In genomic region chr1:192535916-192536662, GRCh38 we compare ENCODE assay signal across 18 cellular contexts. TPM values are rescaled to one million over a fixed set of nuclear protein-coding genes. Genes with fewer than 3 reads are reported as not detected.
"Had no signal": no experiment of that assay in that cellular context is flagged by ENCODE, and none has a peak within 500 bp of the region (broad histone marks: within the 10 kb centered on the region; RNA-seq: fewer than 3 reads in every experiment).

No MANE protein-coding gene starts in this region.

- H3K9me3 Mint-ChIP-seq: effector memory CD8-positive, alpha-beta T cell; T-cell had no signal

- H3K36me3 Mint-ChIP-seq: T-cell had no signal

- DNase-seq: activated CD4-positive, alpha-beta memory T cell treated with anti-CD3 and anti-CD28 coated beads, Interleukin-2, amount 10 ng/mL, durations not matched to agents 7 days and 5 days; activated naive CD4-positive, alpha-beta T cell treated with anti-CD3 and anti-CD28 coated beads, Interleukin-2, amount 50 U/mL, for 16 hours; dermis blood vessel endothelial cell; effector memory CD8-positive, alpha-beta T cell; foreskin melanocyte; head of caudate nucleus; left colon; lower lobe of right lung; ovary; right lobe of liver; T-cell; T1000; upper lobe of right lung had no signal

- H3K27ac Mint-ChIP-seq: T-cell had no signal

- FAIRE-seq: astrocyte, bronchial epithelial cell had no signal

- H3K27me3 Mint-ChIP-seq: activated CD4-positive, alpha-beta memory T cell treated with anti-CD3 and anti-CD28 coated beads, Interleukin-2, amount 10 ng/mL, durations not matched to agents 7 days and 5 days; effector memory CD8-positive, alpha-beta T cell; T-cell had no signal

- H3K4me3 Mint-ChIP-seq: activated CD4-positive, alpha-beta memory T cell treated with anti-CD3 and anti-CD28 coated beads, Interleukin-2, amount 10 ng/mL, durations not matched to agents 7 days and 5 days; effector memory CD8-positive, alpha-beta T cell; neural crest cell; T-cell had no signal

- ATAC-seq: effector memory CD8-positive, alpha-beta T cell; lower lobe of right lung; right lobe of liver; T-cell; upper lobe of right lung had no signal

RNA-seq across cellular contexts. Expression of gene RGS1, which starts 39.5 kb away (rescaled TPM):
- total RNA-seq: astrocyte, bronchial epithelial cell, chondrocyte, dermis blood vessel endothelial cell, neural crest cell, pulmonary artery endothelial cell had no signal
